In the genomic region with DNA sequence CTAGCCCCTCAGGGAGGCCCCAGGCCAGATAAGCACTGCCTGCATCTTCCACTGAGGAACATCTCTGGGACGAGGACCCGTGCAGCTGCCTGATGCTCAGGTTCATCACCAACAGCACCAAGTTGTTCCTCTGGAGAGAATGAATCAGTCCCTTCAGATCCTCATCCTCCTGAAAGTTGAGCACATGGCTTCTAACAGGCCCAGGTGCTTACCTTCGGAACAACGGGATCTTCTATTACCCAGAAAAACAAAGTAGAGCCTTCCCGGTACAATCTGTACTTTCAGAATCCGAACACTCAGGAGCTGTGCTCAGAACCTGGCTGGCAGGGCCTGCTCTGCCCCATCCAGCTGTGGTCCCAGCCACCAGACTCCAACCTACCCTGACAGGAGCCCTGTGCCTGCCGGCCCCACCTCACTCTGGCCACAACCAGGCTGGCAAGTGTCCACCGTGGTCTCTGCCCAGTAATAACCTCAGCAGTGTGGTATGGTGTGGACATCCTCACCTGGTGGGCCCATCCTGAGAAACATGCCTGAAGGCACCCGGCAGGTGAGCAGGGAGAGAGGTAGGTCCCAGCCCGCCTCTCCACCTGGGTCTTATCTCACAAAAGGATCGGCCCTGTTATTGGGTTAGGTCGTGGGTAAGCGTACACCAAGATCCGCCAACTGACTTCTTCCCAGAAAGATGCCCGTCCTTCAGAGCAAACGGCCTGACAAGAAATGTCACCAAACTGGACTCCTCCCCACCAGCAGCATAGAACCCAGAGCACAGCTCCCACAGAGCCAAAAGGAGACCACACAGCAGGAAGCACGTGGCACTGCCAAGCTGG, we compare ENCODE assay signal across 10 cellular contexts. TPM values are rescaled to one million over a fixed set of nuclear protein-coding genes. Genes with fewer than 3 reads are reported as not detected.
A peak's percentile ranks its signal among the peaks of the same experiment; 100 is the strongest.
DNase-seq lines count a peak whose midpoint lies in the region; ATAC-seq and TF ChIP-seq lines count a peak whose summit lies in the region.
"Had no signal": no experiment of that assay in that cellular context is flagged by ENCODE, and none has a peak within 500 bp of the region (broad histone marks: within the 10 kb centered on the region; RNA-seq: fewer than 3 reads in every experiment).

No MANE protein-coding gene starts in this region.

- no peaks in the 10 kb centered on the region for H3K9me3 Mint-ChIP-seq in activated CD4-positive, alpha-beta T cell treated with anti-CD3 and anti-CD28 coated beads, Interleukin-2, amount 10 ng/mL, durations not matched to agents 24 days and 14 days
- H3K9me3 Mint-ChIP-seq in activated CD4-positive, alpha-beta T cell treated with anti-CD3 and anti-CD28 coated beads, Interleukin-2, amount 10 ng/mL, durations not matched to agents 7 days and 5 days: no peaks in the 10 kb centered on the region
- H3K9me3 Mint-ChIP-seq in endothelial cell (ENCODE audit: unreplicated experiment): no peaks in the 10 kb centered on the region
- H3K9me3 Mint-ChIP-seq: nephron had no signal

- no peak overlapping the region for H3K4me3 Mint-ChIP-seq in activated CD4-positive, alpha-beta T cell treated with anti-CD3 and anti-CD28 coated beads, Interleukin-2, amount 10 ng/mL, durations not matched to agents 24 days and 14 days
- no peak overlapping the region for H3K4me3 Mint-ChIP-seq in activated CD4-positive, alpha-beta T cell treated with anti-CD3 and anti-CD28 coated beads, Interleukin-2, amount 10 ng/mL, durations not matched to agents 7 days and 5 days
- peak overlapping the region; percentile 49 for H3K4me3 Mint-ChIP-seq in endothelial cell (ENCODE audit: unreplicated experiment)

- H3K27ac ChIP-seq in RWPE2 (ENCODE audit: poor library complexity, severe bottlenecking): peak overlapping the region; percentile 58
- peak overlapping the region; percentile 66 for H3K27ac ChIP-seq in skeletal muscle tissue (ENCODE audit: low read depth, low read length)

- no peak for TF ChIP-seq CTCF in RWPE2 (IDR thresholded peaks at IDR 0.05; ENCODE audit: poor library complexity, severe bottlenecking)
- TF ChIP-seq CTCF in endothelial cell (IDR thresholded peaks at IDR 0.05; ENCODE audit: unreplicated experiment): no peak

- H3K4me1 Mint-ChIP-seq in activated CD4-positive, alpha-beta T cell treated with anti-CD3 and anti-CD28 coated beads, Interleukin-2, amount 10 ng/mL, durations not matched to agents 24 days and 14 days: peaks cover 22% of the 10 kb centered on the region
- H3K4me1 Mint-ChIP-seq in activated CD4-positive, alpha-beta T cell treated with anti-CD3 and anti-CD28 coated beads, Interleukin-2, amount 10 ng/mL, durations not matched to agents 7 days and 5 days: peaks cover 25% of the 10 kb centered on the region
- peaks cover 2% of the 10 kb centered on the region for H3K4me1 Mint-ChIP-seq in endothelial cell (ENCODE audit: unreplicated experiment)

- peak overlapping the region; percentile 4 for H3K27ac Mint-ChIP-seq in activated CD4-positive, alpha-beta T cell treated with anti-CD3 and anti-CD28 coated beads, Interleukin-2, amount 10 ng/mL, durations not matched to agents 24 days and 14 days
- no peak overlapping the region for H3K27ac Mint-ChIP-seq in activated CD4-positive, alpha-beta T cell treated with anti-CD3 and anti-CD28 coated beads, Interleukin-2, amount 10 ng/mL, durations not matched to agents 7 days and 5 days
- H3K27ac Mint-ChIP-seq in endothelial cell (ENCODE audit: unreplicated experiment): no peak overlapping the region

- ATAC-seq in RWPE2 (ENCODE audit: low read depth) (no peak), GM18868 (IDR thresholded peaks at IDR 0.05; ENCODE audit: unreplicated experiment) (no peak), GM19455 (IDR thresholded peaks at IDR 0.05; ENCODE audit: unreplicated experiment) (no peak)

- no peaks in the 10 kb centered on the region for H3K27me3 Mint-ChIP-seq in activated CD4-positive, alpha-beta T cell treated with anti-CD3 and anti-CD28 coated beads, Interleukin-2, amount 10 ng/mL, durations not matched to agents 24 days and 14 days
- no peaks in the 10 kb centered on the region for H3K27me3 Mint-ChIP-seq in activated CD4-positive, alpha-beta T cell treated with anti-CD3 and anti-CD28 coated beads, Interleukin-2, amount 10 ng/mL, durations not matched to agents 7 days and 5 days
- peaks cover 1% of the 10 kb centered on the region for H3K27me3 Mint-ChIP-seq in endothelial cell (ENCODE audit: unreplicated experiment)

- peaks cover 29% of the 10 kb centered on the region for H3K4me1 ChIP-seq in RWPE2 (ENCODE audit: insufficient read depth, poor library complexity, severe bottlenecking)
- H3K4me1 ChIP-seq in skeletal muscle tissue (ENCODE audit: control insufficient read depth in 3 of 3, insufficient read depth in 3 of 3, low read length in 3 of 3): peaks cover 73 to 91% (median 82%) of the 10 kb centered on the region in 3 donors

- peak overlapping the region in 2 of 3 donors; percentile 65 to 66 for H3K9ac ChIP-seq in skeletal muscle tissue (ENCODE audit: low read depth in 1 of 3, low read length in 3 of 3)

- intact Hi-C loops in activated CD4-positive, alpha-beta T cell treated with anti-CD3 and anti-CD28 coated beads, Interleukin-2, amount 10 ng/mL, durations not matched to agents 24 days and 14 days (cut with micrococcal nuclease): no loop called here

- no peak overlapping the region for H3K4me3 ChIP-seq in RWPE2 (ENCODE audit: severe bottlenecking)
- peak overlapping the region in 1 of 3 donors; percentile 13 for H3K4me3 ChIP-seq in skeletal muscle tissue (ENCODE audit: low read length in 3 of 3)

- H3K27me3 ChIP-seq in RWPE2 (ENCODE audit: insufficient read depth, poor library complexity, severe bottlenecking): no peaks in the 10 kb centered on the region
- no peaks in the 10 kb centered on the region for H3K27me3 ChIP-seq in skeletal muscle tissue (ENCODE audit: control insufficient read depth in 3 of 3, insufficient read depth in 3 of 3, low read length in 3 of 3)

- H3K9me3 ChIP-seq in RWPE2 (ENCODE audit: severe bottlenecking) (no peaks in the 10 kb centered on the region), skeletal muscle tissue (ENCODE audit: control insufficient read depth in 3 of 3, low read length in 3 of 3) (no peaks in the 10 kb centered on the region)

- CTCF ChIA-PET in activated CD4-positive, alpha-beta T cell treated with anti-CD3 and anti-CD28 coated beads, Interleukin-2, amount 10 ng/mL, durations not matched to agents 7 days and 5 days (lab: Charles Lee): interaction anchor here (1.1 kb wide), 1 partner anchor 11 kb away, joined by 3 read pairs; no protein-coding TSS in a partner anchor

- POLR2A ChIA-PET in activated CD4-positive, alpha-beta T cell treated with anti-CD3 and anti-CD28 coated beads, Interleukin-2, amount 10 ng/mL, durations not matched to agents 7 days and 5 days (lab: Charles Lee): no interaction called here

- H3K36me3 ChIP-seq in RWPE2 (ENCODE audit: low read depth) (no peaks in the 10 kb centered on the region), skeletal muscle tissue (ENCODE audit: control insufficient read depth in 3 of 3, insufficient read depth in 3 of 3, low read length in 3 of 3) (no peaks in the 10 kb centered on the region)

- peaks cover 1% of the 10 kb centered on the region for H3K36me3 Mint-ChIP-seq in activated CD4-positive, alpha-beta T cell treated with anti-CD3 and anti-CD28 coated beads, Interleukin-2, amount 10 ng/mL, durations not matched to agents 24 days and 14 days (ENCODE audit: low read depth)
- H3K36me3 Mint-ChIP-seq in activated CD4-positive, alpha-beta T cell treated with anti-CD3 and anti-CD28 coated beads, Interleukin-2, amount 10 ng/mL, durations not matched to agents 7 days and 5 days (ENCODE audit: low read depth): peaks cover 2% of the 10 kb centered on the region
- H3K36me3 Mint-ChIP-seq in endothelial cell (ENCODE audit: low read depth, unreplicated experiment): no peaks in the 10 kb centered on the region

- DNase-seq in activated CD4-positive, alpha-beta T cell treated with anti-CD3 and anti-CD28 coated beads, Interleukin-2, amount 10 ng/mL, durations not matched to agents 24 days and 14 days: no peak
- DNase-seq in activated CD4-positive, alpha-beta T cell treated with anti-CD3 and anti-CD28 coated beads, Interleukin-2, amount 10 ng/mL, durations not matched to agents 7 days and 5 days: no peak
- DNase-seq in RWPE2 (ENCODE audit: low spot score) (no peak), endothelial cell (ENCODE audit: low spot score) (no peak), NCI-H82 treated with DMSO at 0.1 percent for 48 hours (lab: John Stamatoyannopoulos, UW; ENCODE audit: unreplicated experiment) (no peak)
- DNase-seq: activated T-cell treated with anti-CD3 and anti-CD28 coated beads for 4 hours had no signal

RNA-seq across cellular contexts. Expression of a gene that starts 34.1 kb away (rescaled TPM):
- total RNA-seq in activated CD4-positive, alpha-beta T cell treated with anti-CD3 and anti-CD28 coated beads, Interleukin-2, amount 10 ng/mL, durations not matched to agents 24 days and 14 days: 25.5 and 27.8 TPM in 2 replicates
- 10 to 100 TPM; 20.3 to 20.9 TPM for total RNA-seq in activated CD4-positive, alpha-beta T cell treated with anti-CD3 and anti-CD28 coated beads, Interleukin-2, amount 10 ng/mL, durations not matched to agents 7 days and 5 days
- total RNA-seq in endothelial cell (ENCODE audit: unreplicated experiment) (11.0 TPM), skeletal muscle tissue (24.5 TPM)

RNA-seq across cellular contexts. Expression of a gene that starts 49.9 kb away (rescaled TPM):
- total RNA-seq in activated CD4-positive, alpha-beta T cell treated with anti-CD3 and anti-CD28 coated beads, Interleukin-2, amount 10 ng/mL, durations not matched to agents 24 days and 14 days: 9.9 and 10.9 TPM in 2 replicates
- 10 to 100 TPM; 10.7 to 12.1 TPM for total RNA-seq in activated CD4-positive, alpha-beta T cell treated with anti-CD3 and anti-CD28 coated beads, Interleukin-2, amount 10 ng/mL, durations not matched to agents 7 days and 5 days
- 68.5 TPM for total RNA-seq in endothelial cell (ENCODE audit: unreplicated experiment)
- 86.6 TPM for total RNA-seq in skeletal muscle tissue

RNA-seq across cellular contexts. Expression of a gene that starts 55.6 kb away (rescaled TPM):
- total RNA-seq in activated CD4-positive, alpha-beta T cell treated with anti-CD3 and anti-CD28 coated beads, Interleukin-2, amount 10 ng/mL, durations not matched to agents 24 days and 14 days: 170 and 173 TPM in 2 replicates
- total RNA-seq in activated CD4-positive, alpha-beta T cell treated with anti-CD3 and anti-CD28 coated beads, Interleukin-2, amount 10 ng/mL, durations not matched to agents 7 days and 5 days: 100 to 1,000 TPM; 185 to 206 TPM
- total RNA-seq in endothelial cell (ENCODE audit: unreplicated experiment) (229 TPM), skeletal muscle tissue (116 TPM)
